ENCODE assay signal across 9 cellular contexts in genomic region chr5:151825445-151825844, GRCh38. TPM values are rescaled to one million over a fixed set of nuclear protein-coding genes. Genes with fewer than 3 reads are reported as not detected.
DNase-seq lines count a peak whose midpoint lies in the region; ATAC-seq and TF ChIP-seq lines count a peak whose summit lies in the region.
"Had no signal": no experiment of that assay in that cellular context is flagged by ENCODE, and none has a peak within 500 bp of the region (broad histone marks: within the 10 kb centered on the region; RNA-seq: fewer than 3 reads in every experiment).

No MANE protein-coding gene starts in this region.

- no peaks in the 10 kb centered on the region for H3K9me3 ChIP-seq in CD8-positive, alpha-beta memory T cell (ENCODE audit: low read length)
- H3K9me3 ChIP-seq in ascending aorta = no peaks in the 10 kb centered on the region
- no peaks in the 10 kb centered on the region for H3K9me3 ChIP-seq in right atrium auricular region

- H3K4me3 ChIP-seq in CD8-positive, alpha-beta memory T cell (ENCODE audit: low read length) = no peak overlapping the region
- H3K4me3 ChIP-seq in ascending aorta = no peak overlapping the region
- H3K4me3 ChIP-seq in right atrium auricular region = no peak overlapping the region
- no peak overlapping the region for H3K4me3 ChIP-seq in retinal pigment epithelial cell (ENCODE audit: low read length)

- intact Hi-C loops in ascending aorta (cut with DNase I) = loop anchor here (1.0 to 5.0 kb wide), 3 partner anchors 446 to 679 kb away; no protein-coding TSS in a partner anchor

- peak overlapping the region in 1 of 8 donors; percentile 13 for H3K27ac Mint-ChIP-seq in CD8-positive, alpha-beta memory T cell
- H3K27ac Mint-ChIP-seq: stimulated activated naive CD8-positive, alpha-beta T cell treated with anti-CD3 and anti-CD28 coated beads, Interleukin-15, Interleukin-2, amounts not matched to agents 100 ng/mL and 50 ng/mL, for 24 hours had no signal

- peaks cover 6 to 10% (median 7%) of the 10 kb centered on the region in 3 donors for H3K4me1 Mint-ChIP-seq in CD8-positive, alpha-beta memory T cell

- POLR2A ChIA-PET in CD8-positive, alpha-beta memory T cell (lab: Charles Lee) = no interaction called here

- H3K9me3 Mint-ChIP-seq in CD8-positive, alpha-beta memory T cell = peaks cover 0 to 4% (median 3%) of the 10 kb centered on the region in 5 donors
- H3K9me3 Mint-ChIP-seq: stimulated activated naive CD8-positive, alpha-beta T cell treated with anti-CD3 and anti-CD28 coated beads, Interleukin-15, Interleukin-2, amounts not matched to agents 100 ng/mL and 50 ng/mL, for 24 hours had no signal

- H3K27me3 ChIP-seq in CD8-positive, alpha-beta memory T cell (ENCODE audit: insufficient read depth, low read length, poor library complexity, severe bottlenecking) = no peaks in the 10 kb centered on the region
- H3K27me3 ChIP-seq in ascending aorta (no peaks in the 10 kb centered on the region), right atrium auricular region (no peaks in the 10 kb centered on the region)

- ATAC-seq in GM18520 (IDR thresholded peaks at IDR 0.05; ENCODE audit: unreplicated experiment) (peak; percentile 45), HG03354 (IDR thresholded peaks at IDR 0.05; ENCODE audit: poor library complexity, severe bottlenecking, unreplicated experiment) (peak; percentile 66), GM18505 (IDR thresholded peaks at IDR 0.05; ENCODE audit: unreplicated experiment) (no peak)

- TF ChIP-seq CTCF in ascending aorta (IDR thresholded peaks at IDR 0.05) = peak; percentile 75 to 83 (median 77)
- TF ChIP-seq CTCF in right atrium auricular region (IDR thresholded peaks at IDR 0.05) = peak; percentile 63 to 89
- TF ChIP-seq CTCF in retinal pigment epithelial cell (conservative IDR thresholded peaks at IDR 0.05; ENCODE audit: low read depth, low read length) = peak; percentile 92

- no peaks in the 10 kb centered on the region for H3K27me3 Mint-ChIP-seq in CD8-positive, alpha-beta memory T cell
- H3K27me3 Mint-ChIP-seq: stimulated activated naive CD8-positive, alpha-beta T cell treated with anti-CD3 and anti-CD28 coated beads, Interleukin-15, Interleukin-2, amounts not matched to agents 100 ng/mL and 50 ng/mL, for 24 hours had no signal

- H3K36me3 ChIP-seq in CD8-positive, alpha-beta memory T cell (ENCODE audit: insufficient read depth, low read length) = no peaks in the 10 kb centered on the region
- H3K36me3 ChIP-seq in ascending aorta = no peaks in the 10 kb centered on the region
- H3K36me3 ChIP-seq in right atrium auricular region = no peaks in the 10 kb centered on the region

- no peak overlapping the region for H3K27ac ChIP-seq in CD8-positive, alpha-beta memory T cell (ENCODE audit: low read depth, low read length)
- H3K27ac ChIP-seq in ascending aorta (no peak overlapping the region), right atrium auricular region (no peak overlapping the region)

- TF ChIP-seq POLR2A in GM18505 (IDR thresholded peaks at IDR 0.05; ENCODE audit: borderline replicate concordance, extremely low read depth, insufficient read depth, insufficient read length) = no peak

- no peaks in the 10 kb centered on the region for H3K4me1 ChIP-seq in CD8-positive, alpha-beta memory T cell (ENCODE audit: insufficient read depth, low read length)
- no peaks in the 10 kb centered on the region for H3K4me1 ChIP-seq in ascending aorta
- H3K4me1 ChIP-seq in right atrium auricular region = peaks cover 0 to 4% of the 10 kb centered on the region in 2 donors

- H3K36me3 Mint-ChIP-seq in CD8-positive, alpha-beta memory T cell = peaks cover 3 to 10% (median 10%) of the 10 kb centered on the region in 3 donors

- CTCF ChIA-PET in CD8-positive, alpha-beta memory T cell (lab: Charles Lee) = interaction anchor here (0.7 to 9.0 kb wide), 16 partner anchors 10 to 679 kb away, joined by 3 to 147 read pairs (median 4); no protein-coding TSS in a partner anchor

- DNase-seq in CD8-positive, alpha-beta memory T cell = peak in 4 of 5 donors; percentile 19 to 47 (median 22)
- peak; percentile 31 for DNase-seq in NCI-H526 treated with DMSO at 0.1 percent for 48 hours (lab: John Stamatoyannopoulos, UW)
- DNase-seq in ascending aorta (ENCODE audit: low spot score in 2 of 2) = peak in 1 of 2 donors; percentile 69
- DNase-seq in right atrium auricular region (ENCODE audit: low spot score) = peak; percentile 66
- peak; percentile 27 for DNase-seq in retinal pigment epithelial cell (ENCODE audit: low read depth)

- H3K4me3 Mint-ChIP-seq in CD8-positive, alpha-beta memory T cell = no peak overlapping the region
- H3K4me3 Mint-ChIP-seq: stimulated activated naive CD8-positive, alpha-beta T cell treated with anti-CD3 and anti-CD28 coated beads, Interleukin-15, Interleukin-2, amounts not matched to agents 100 ng/mL and 50 ng/mL, for 24 hours had no signal

RNA-seq across cellular contexts. Expression of gene G3BP1, which starts 53.7 kb away (rescaled TPM):
- total RNA-seq in CD8-positive, alpha-beta memory T cell = 100 to 1,000 TPM; 371 to 377 TPM
- polyA plus RNA-seq in CD8-positive, alpha-beta memory T cell = 142 TPM
- total RNA-seq in ascending aorta = 138 TPM
- 10 to 100 TPM; 57.1 to 60.9 TPM for total RNA-seq in right atrium auricular region
